In genomic region chr10:102055647-102056419, GRCh38 we compare ENCODE assay signal across 8 cellular contexts. TPM values are rescaled to one million over a fixed set of nuclear protein-coding genes. Genes with fewer than 3 reads are reported as not detected.
DNase-seq lines count a peak whose midpoint lies in the region; ATAC-seq and TF ChIP-seq lines count a peak whose summit lies in the region.

Gene ARMH3, minus strand, starts transcription at chr10:102056173. Its CDS starts 16,059 bp downstream, at chr10:102040114.

- peak within 1 kb of the TSS; percentile 95 for H3K27ac ChIP-seq in colonic mucosa

- ATAC-seq in HG03439 (IDR thresholded peaks at IDR 0.05; ENCODE audit: unreplicated experiment) (peak; percentile 90), left colon (peak; percentile 96)

- peak; percentile 98 for DNase-seq in Ammon's horn (ENCODE audit: low spot score)
- DNase-seq in NCI-H524 (lab: John Stamatoyannopoulos, UW): peak; percentile 67 to 88
- peak; percentile 94 for DNase-seq in activated CD4-positive, alpha-beta T cell treated with anti-CD3 and anti-CD28 coated beads for 48 hours
- DNase-seq in colonic mucosa: peak; percentile 95
- peak; percentile 92 to 95 for DNase-seq in left colon
- DNase-seq in stimulated activated CD4-positive, alpha-beta T cell treated with anti-CD3 and anti-CD28 coated beads, Interleukin-1b, Interleukin-23, amount 100 ng/mL, for 48 hours: peak; percentile 92

- TF ChIP-seq CTCF in colonic mucosa (IDR thresholded peaks at IDR 0.05): no peak

- H3K9ac ChIP-seq in colonic mucosa (ENCODE audit: low read depth in 2 of 2, low read length in 2 of 2): peak within 1 kb of the TSS; percentile 69 to 89

- peak within 1 kb of the TSS; percentile 88 for H3K4me3 ChIP-seq in colonic mucosa

- H3K27me3 ChIP-seq in colonic mucosa: no peaks in the 10 kb centered on the region

- peak; percentile 69 for TF ChIP-seq POLR2A in GM19193 (IDR thresholded peaks at IDR 0.05; ENCODE audit: extremely low read depth, insufficient read depth, insufficient read length)

- intact Hi-C loops in colonic mucosa (cut with DNase I) (no loop called here), left colon (cut with DNase I, micrococcal nuclease) (no loop called here)

- no peaks in the 10 kb centered on the region for H3K4me1 ChIP-seq in colonic mucosa

- H3K9me3 ChIP-seq in colonic mucosa: no peaks in the 10 kb centered on the region

- no peaks in the 10 kb centered on the region for H3K36me3 ChIP-seq in colonic mucosa

RNA-seq across cellular contexts. Expression of gene ARMH3, which starts in this region (rescaled TPM):
- total RNA-seq in colonic mucosa (10 to 100 TPM; 25.1 to 31.3 TPM), left colon (10 to 100 TPM; 28.6 to 37.3 TPM)

Comparison
In these comparisons a context has a peak if more than half of its experiments do, and no peak if none do; other contexts are left out.
1. Peak in every context shown above with its lines: DNase-seq, ATAC-seq, H3K4me3 ChIP-seq and H3K27ac ChIP-seq.